9 cellular contexts compared by ENCODE assay signal in genomic region chr6:34195726-34196115, GRCh38. TPM values are rescaled to one million over a fixed set of nuclear protein-coding genes. Genes with fewer than 3 reads are reported as not detected.
A peak's percentile ranks its signal among the peaks of the same experiment; 100 is the strongest.
DNase-seq lines count a peak whose midpoint lies in the region; ATAC-seq, FAIRE-seq and TF ChIP-seq lines count a peak whose summit lies in the region.
"Had no signal": no experiment of that assay in that cellular context is flagged by ENCODE, and none has a peak within 500 bp of the region (broad histone marks: within the 10 kb centered on the region; RNA-seq: fewer than 3 reads in every experiment).

No MANE protein-coding gene starts in this region.

- H3K4me3 ChIP-seq in HCT116 (replicated peaks in 1 of 2; ENCODE audit: low read depth in 1 of 2, low read length in 2 of 2) (peak overlapping the region in 1 of 2 experiments; percentile 28; a peak in 1 of 4 replicates), SU-DHL-6 (ENCODE audit: insufficient read depth, low read length, poor library complexity, severe bottlenecking) (no peak overlapping the region), kidney (ENCODE audit: low read length in 2 of 2) (peak overlapping the region; percentile 42 to 67), subcutaneous abdominal adipose tissue (ENCODE audit: low read depth in 1 of 5, low read length in 5 of 5) (peak overlapping the region; percentile 45 to 82 (median 72)), mucosa of descending colon (no peak overlapping the region)

- no peak for FAIRE-seq in kidney (lab: Jason Lieb, UNC)
- FAIRE-seq: D721Med had no signal

- CTCF ChIA-PET in HCT116 (lab: Charles Lee): interaction anchor here (0.7 to 2.1 kb wide), 17 partner anchors 11 to 414 kb away, joined by 3 to 17 read pairs (median 5); partner anchors contain the start of genes HMGA1 and SMIM29

- H3K9ac ChIP-seq in HCT116 (ENCODE audit: low read length) (peak overlapping the region; percentile 41; the same call in 1 of the 2 replicates), SU-DHL-6 (ENCODE audit: low read length) (peak overlapping the region; percentile 53), kidney (ENCODE audit: low read length in 2 of 2) (peak overlapping the region in 1 of 2 donors; percentile 37), subcutaneous abdominal adipose tissue (ENCODE audit: low read length in 5 of 5) (peak overlapping the region in 1 of 5 donors; percentile 60)

- H2AFZ ChIP-seq in HCT116 (ENCODE audit: low read depth, low read length, poor library complexity, severe bottlenecking): peak overlapping the region; percentile 82
- peak overlapping the region; percentile 94 for H2AFZ ChIP-seq in SU-DHL-6 (ENCODE audit: low read depth, low read length, severe bottlenecking)

- DNase-seq in HCT116 (ENCODE audit: low read depth, low spot score) (no peak), kidney (peak; percentile 69), mucosa of descending colon (no peak), hepatic stellate cell (ENCODE audit: low spot score) (no peak)

- intact Hi-C loops in HCT116 (cut with micrococcal nuclease) (loop anchor here (1.0 to 2.0 kb wide), 2 partner anchors 51 to 220 kb away; no protein-coding TSS in a partner anchor), kidney (cut with DNase I) (loop anchor here (10.0 kb wide), 1 partner anchor 409 kb away; no protein-coding TSS in a partner anchor), mucosa of descending colon (cut with DNase I, micrococcal nuclease) (loop anchor here (1.0 to 10.0 kb wide), 2 partner anchors 219 to 220 kb away; no protein-coding TSS in a partner anchor)

- RAD21 ChIA-PET in HCT116 (lab: Charles Lee; ENCODE audit: low non-redundant PET in 1 of 2, low total read pairs in 2 of 2, uncharacterized antibody in 2 of 2, unreplicated experiment in 2 of 2): interaction anchor here (0.6 to 1.6 kb wide), 10 partner anchors 28 to 432 kb away, joined by 3 to 7 read pairs (median 3); partner anchors contain the start of gene SMIM29 (in 2 of the 2)

- H3K27me3 ChIP-seq in HCT116 (ENCODE audit: insufficient read depth, low read length) (no peaks in the 10 kb centered on the region), SU-DHL-6 (ENCODE audit: low read length) (no peaks in the 10 kb centered on the region), subcutaneous abdominal adipose tissue (ENCODE audit: control insufficient read depth in 5 of 5, insufficient read depth in 4 of 5, low read length in 5 of 5) (peaks cover 0 to 2% (median 0%) of the 10 kb centered on the region in 5 donors)

- H3K9me3 ChIP-seq in HCT116 (ENCODE audit: control insufficient read depth in 1 of 2, insufficient read depth in 1 of 2, low read depth in 1 of 2, low read length in 2 of 2): no peaks in the 10 kb centered on the region
- H3K9me3 ChIP-seq in SU-DHL-6 (ENCODE audit: insufficient read depth, low read length): no peaks in the 10 kb centered on the region
- no peaks in the 10 kb centered on the region for H3K9me3 ChIP-seq in kidney (ENCODE audit: control insufficient read depth in 1 of 2, low read length in 2 of 2)
- no peaks in the 10 kb centered on the region for H3K9me3 ChIP-seq in subcutaneous abdominal adipose tissue (ENCODE audit: control insufficient read depth in 5 of 5, low read length in 5 of 5)
- no peaks in the 10 kb centered on the region for H3K9me3 ChIP-seq in mucosa of descending colon

- peaks cover 4 to 26% of the 10 kb centered on the region in 2 experiments for H3K4me1 ChIP-seq in HCT116 (ENCODE audit: control insufficient read depth in 1 of 2, insufficient read depth in 2 of 2, low read length in 2 of 2)
- peaks cover 0 to 8% of the 10 kb centered on the region in 2 donors for H3K4me1 ChIP-seq in kidney (ENCODE audit: control insufficient read depth in 1 of 2, insufficient read depth in 1 of 2, low read depth in 1 of 2, low read length in 2 of 2)
- H3K4me1 ChIP-seq in subcutaneous abdominal adipose tissue (ENCODE audit: control insufficient read depth in 5 of 5, insufficient read depth in 5 of 5, low read length in 5 of 5): peaks cover 0 to 15% (median 10%) of the 10 kb centered on the region in 5 donors
- peaks cover 4% of the 10 kb centered on the region for H3K4me1 ChIP-seq in mucosa of descending colon (ENCODE audit: low read depth)

- POLR2A ChIA-PET in HCT116 (lab: Charles Lee): interaction anchor here (1.0 to 3.4 kb wide), 7 partner anchors 32 to 219 kb away, joined by 3 to 27 read pairs (median 8); partner anchors contain the start of genes HMGA1 and SMIM29

- no peaks in the 10 kb centered on the region for H3K36me3 ChIP-seq in HCT116 (ENCODE audit: control insufficient read depth in 1 of 2, insufficient read depth in 2 of 2, low read length in 2 of 2)
- H3K36me3 ChIP-seq in SU-DHL-6 (ENCODE audit: low read length): no peaks in the 10 kb centered on the region
- H3K36me3 ChIP-seq in kidney (ENCODE audit: control insufficient read depth in 1 of 2, insufficient read depth in 2 of 2, low read length in 2 of 2): no peaks in the 10 kb centered on the region
- no peaks in the 10 kb centered on the region for H3K36me3 ChIP-seq in subcutaneous abdominal adipose tissue (ENCODE audit: control insufficient read depth in 5 of 5, insufficient read depth in 5 of 5, low read length in 5 of 5)
- H3K36me3 ChIP-seq in mucosa of descending colon (ENCODE audit: low read depth): no peaks in the 10 kb centered on the region

- TF ChIP-seq CTCF in HCT116 (IDR thresholded peaks at IDR 0.05 in 2 of 3, conservative IDR thresholded peaks at IDR 0.05 in 1 of 3; ENCODE audit: borderline replicate concordance in 1 of 3, insufficient read depth in 1 of 3, low read depth in 2 of 3, low read length in 2 of 3) (no peak), SU-DHL-6 (IDR thresholded peaks at IDR 0.05; ENCODE audit: insufficient read depth, low read length, poor library complexity, severe bottlenecking) (no peak), kidney (IDR thresholded peaks at IDR 0.05; ENCODE audit: borderline replicate concordance, extremely low read depth, insufficient read depth) (no peak), mucosa of descending colon (IDR thresholded peaks at IDR 0.05) (no peak)

- ATAC-seq in HCT116: no peak; the same call in 1 of the 2 replicates
- ATAC-seq in HG03442 (IDR thresholded peaks at IDR 0.05; ENCODE audit: unreplicated experiment): no peak
- ATAC-seq in mucosa of descending colon: no peak

- TF ChIP-seq POLR2A in HCT116 (IDR thresholded peaks at IDR 0.05; ENCODE audit: borderline replicate concordance, extremely low read depth, insufficient read depth, insufficient read length): no peak

- no TSS peak for BruUV-seq in HCT116 (replicated peaks; lab: Mats Ljungman, UMichigan)

- no peaks in the 10 kb centered on the region for H3K79me2 ChIP-seq in HCT116 (ENCODE audit: insufficient read depth, low read length)
- no peaks in the 10 kb centered on the region for H3K79me2 ChIP-seq in SU-DHL-6 (ENCODE audit: insufficient read depth, low read length)

- H3K9me2 ChIP-seq in HCT116 (ENCODE audit: insufficient read depth): no peaks in the 10 kb centered on the region
- H3K9me2 ChIP-seq in SU-DHL-6 (replicated peaks; ENCODE audit: insufficient read depth, low read length): no peaks in the 10 kb centered on the region

- H3F3A ChIP-seq in SU-DHL-6 (ENCODE audit: insufficient read depth): peaks cover 9% of the 10 kb centered on the region; the same call in 1 of the 2 replicates

- H3K27ac ChIP-seq in HCT116 (ENCODE audit: low read depth, low read length) (no peak overlapping the region), SU-DHL-6 (ENCODE audit: low read depth, low read length) (no peak overlapping the region), kidney (ENCODE audit: low read depth in 2 of 2, low read length in 2 of 2) (no peak overlapping the region), subcutaneous abdominal adipose tissue (ENCODE audit: low read depth, low read length) (no peak overlapping the region)

- peak overlapping the region; percentile 74 for H3K4me2 ChIP-seq in HCT116 (ENCODE audit: low read length)
- H3K4me2 ChIP-seq in SU-DHL-6 (ENCODE audit: low read depth, low read length, poor library complexity, severe bottlenecking): peak overlapping the region; percentile 52

- H4K20me1 ChIP-seq in HCT116 (ENCODE audit: insufficient read depth) (no peaks in the 10 kb centered on the region), SU-DHL-6 (ENCODE audit: low read depth, low read length) (no peaks in the 10 kb centered on the region)

- TF ChIP-seq RAD21 in HCT116 (IDR thresholded peaks at IDR 0.05; ENCODE audit: low read depth): no peak

TF ChIP-seq in HCT116, 20 proteins besides CTCF, POLR2A, EP300 and RAD21 (continues in another document):
- no peak for TF ChIP-seq MAX (IDR thresholded peaks at IDR 0.05)
- no peak for TF ChIP-seq EZH2 (IDR thresholded peaks at IDR 0.05)
- TF ChIP-seq EZH2phosphoT487 (IDR thresholded peaks at IDR 0.05; ENCODE audit: borderline replicate concordance): no peak
- TF ChIP-seq YY1 (IDR thresholded peaks at IDR 0.05; ENCODE audit: extremely low read depth, insufficient replicate concordance, low read depth, low read length): no peak
- no peak for TF ChIP-seq CBX3 (IDR thresholded peaks at IDR 0.05; ENCODE audit: low read depth)
- no peak for TF ChIP-seq ZNF274 (IDR thresholded peaks at IDR 0.05; ENCODE audit: low read depth, low read length)
- no peak for TF ChIP-seq JUND (IDR thresholded peaks at IDR 0.05)

RNA-seq across cellular contexts. Expression of gene HMGA1, which starts 41.0 kb away (rescaled TPM):
- 2,459 TPM for total RNA-seq in HCT116 (2021; ENCODE audit: unreplicated experiment)
- 2,754 and 2,816 TPM in 2 replicates for polyA plus RNA-seq in HCT116 (2012)
- 46.5 TPM for total RNA-seq in kidney
- polyA plus RNA-seq in kidney (ENCODE audit: insufficient read depth, low read depth, low replicate concordance): 27.1 TPM
- total RNA-seq in mucosa of descending colon: 100 to 1,000 TPM in 2 of 3 donors, 10 to 100 TPM in 1; 49.4 to 176 (median 124) TPM

RNA-seq across cellular contexts. Expression of gene GRM4, which starts 49.8 kb away (rescaled TPM):
- total RNA-seq in HCT116 (2021; ENCODE audit: unreplicated experiment): 2.6 TPM
- 1.8 and 2.5 TPM in 2 replicates for polyA plus RNA-seq in HCT116 (2012)
- not detected for total RNA-seq in kidney
- not detected for polyA plus RNA-seq in kidney (ENCODE audit: insufficient read depth, low read depth, low replicate concordance)
- total RNA-seq in mucosa of descending colon: under 1 TPM in 2 of 3 donors, not detected in 1; 0.22 to 0.25 TPM
- total RNA-seq: activated CD8-positive, alpha-beta memory T cell treated with anti-CD3 and anti-CD28 coated beads, Interleukin-2, amount 10 ng/mL, durations not matched to agents 7 days and 5 days had no signal

RNA-seq across cellular contexts. Expression of gene SMIM29, which starts 53.1 kb away (rescaled TPM):
- total RNA-seq in HCT116 (2021; ENCODE audit: unreplicated experiment): 25.1 TPM
- polyA plus RNA-seq in HCT116 (2012): 31.5 and 35.5 TPM in 2 replicates
- total RNA-seq in kidney: 22.6 TPM
- polyA plus RNA-seq in kidney (ENCODE audit: insufficient read depth, low read depth, low replicate concordance): 53.5 TPM
- total RNA-seq in mucosa of descending colon: 10 to 100 TPM in 2 of 3 donors, 1 to 10 TPM in 1; 6.5 to 15.1 (median 11.2) TPM

Comparison
In these comparisons a context has a peak if more than half of its experiments do, and no peak if none do; other contexts are left out.
1. H3K4me3 ChIP-seq: peak in kidney (2 of 2) and subcutaneous abdominal adipose tissue (5 of 5); none in SU-DHL-6 (single experiment) and mucosa of descending colon (single experiment).
2. RNA of gene HMGA1, which starts 41.0 kb away (total RNA-seq): 2,459 TPM in HCT116 (single experiment); 49.4 to 176 TPM in mucosa of descending colon and 46.5 TPM in kidney (single experiment); every median in the first group is over 10 times any median in the second.